In genomic region chr11:74019104-74019738, GRCh38 we compare ENCODE assay signal across 10 cellular contexts. TPM values are rescaled to one million over a fixed set of nuclear protein-coding genes. Genes with fewer than 3 reads are reported as not detected.
A peak's percentile ranks its signal among the peaks of the same experiment; 100 is the strongest.
DNase-seq lines count a peak whose midpoint lies in the region; ATAC-seq, FAIRE-seq and TF ChIP-seq lines count a peak whose summit lies in the region.
"Had no signal": no experiment of that assay in that cellular context is flagged by ENCODE, and none has a peak within 500 bp of the region (broad histone marks: within the 10 kb centered on the region; RNA-seq: fewer than 3 reads in every experiment).

No MANE protein-coding gene starts in this region.

- peak; percentile 30 for ATAC-seq in Right ventricle myocardium superior (ENCODE audit: poor library complexity)
- peak; percentile 22 to 58 (median 41) for ATAC-seq in pancreas
- ATAC-seq in foreskin keratinocyte: no peak
- ATAC-seq in HG03565 (IDR thresholded peaks at IDR 0.05; ENCODE audit: unreplicated experiment): no peak

- TF ChIP-seq POLR2A in breast epithelium (IDR thresholded peaks at IDR 0.05): no peak
- no peak for TF ChIP-seq POLR2A in vagina (IDR thresholded peaks at IDR 0.05)

- no peak overlapping the region for H3K27ac Mint-ChIP-seq in MCF 10A (ENCODE audit: low read depth, unreplicated experiment)
- H3K27ac Mint-ChIP-seq: activated naive CD4-positive, alpha-beta T cell treated with anti-CD3 and anti-CD28 coated beads, Interleukin-2, amount 50 U/mL, for 72 hours had no signal

- H3K27ac ChIP-seq in breast epithelium (peak overlapping the region; percentile 88 to 89), pancreas (peak overlapping the region; percentile 73 to 92 (median 83)), vagina (peak overlapping the region; percentile 42), foreskin keratinocyte (no peak overlapping the region)

- no peak for FAIRE-seq in pancreas (lab: Jason Lieb, UNC)

- 25 to 32% methylated on average over 4 of the region's 4 CpGs for WGBS in pancreas, 2 donors

- DNase-seq in breast epithelium (ENCODE audit: low spot score in 2 of 2): no peak
- no peak for DNase-seq in MCF 10A (ENCODE audit: unreplicated experiment)
- no peak for DNase-seq in Right ventricle myocardium superior
- peak in 2 of 6 donors; percentile 48 to 54 for DNase-seq in pancreas
- DNase-seq in vagina (ENCODE audit: extremely low spot score in 2 of 2): no peak
- DNase-seq in foreskin keratinocyte: no peak
- DNase-seq in GM13977 (ENCODE audit: low spot score): no peak
- DNase-seq: NCI-H774 had no signal

- BruUV-seq in MCF 10A (replicated peaks; lab: Mats Ljungman, UMichigan): no TSS peak

- in situ Hi-C loops in GM13977 (cut with MboI; ENCODE audit: low pct_unique_long_range_greater_than_20kb, low sequenced_read_pairs, unreplicated experiment): no loop called here

- H3K4me3 ChIP-seq in breast epithelium (no peak overlapping the region), pancreas (no peak overlapping the region), vagina (no peak overlapping the region)

- POLR2A ChIA-PET in MCF 10A (lab: Yijun Ruan, JAX): interaction anchor here (0.6 kb wide), 1 partner anchor 366 kb away, joined by 3 read pairs; no protein-coding TSS in a partner anchor

- H3K27me3 Mint-ChIP-seq in MCF 10A (ENCODE audit: insufficient read depth, unreplicated experiment): no peaks in the 10 kb centered on the region

- H3K9me3 Mint-ChIP-seq in MCF 10A (ENCODE audit: unreplicated experiment): no peaks in the 10 kb centered on the region

- H3K27me3 ChIP-seq in breast epithelium (no peaks in the 10 kb centered on the region), pancreas (no peaks in the 10 kb centered on the region), vagina (no peaks in the 10 kb centered on the region), foreskin keratinocyte (no peaks in the 10 kb centered on the region)

- H3K4me1 Mint-ChIP-seq in MCF 10A (ENCODE audit: insufficient read depth, unreplicated experiment): peaks cover 5% of the 10 kb centered on the region

- peaks cover 6% of the 10 kb centered on the region for H3K36me3 Mint-ChIP-seq in MCF 10A (ENCODE audit: insufficient read depth, unreplicated experiment)

- intact Hi-C loops in breast epithelium (cut with DNase I; ENCODE audit: low total_unique reads) (no loop called here), MCF 10A (cut with micrococcal nuclease) (no loop called here), Right ventricle myocardium superior (cut with DNase I) (no loop called here), pancreas (cut with DNase I) (no loop called here), vagina (cut with DNase I) (no loop called here)

- H3K9me3 ChIP-seq in breast epithelium: no peaks in the 10 kb centered on the region
- H3K9me3 ChIP-seq in pancreas: no peaks in the 10 kb centered on the region
- H3K9me3 ChIP-seq in vagina: no peaks in the 10 kb centered on the region

- H3K36me3 ChIP-seq in breast epithelium (no peaks in the 10 kb centered on the region), pancreas (no peaks in the 10 kb centered on the region), vagina (no peaks in the 10 kb centered on the region)

- CTCF ChIA-PET in MCF 10A (lab: Yijun Ruan, JAX): interaction anchor here (0.5 to 1.9 kb wide), 3 partner anchors 55 to 214 kb away, joined by 3 to 8 read pairs (median 3); no protein-coding TSS in a partner anchor

- TF ChIP-seq CTCF in breast epithelium (IDR thresholded peaks at IDR 0.05) (no peak), MCF 10A (IDR thresholded peaks at IDR 0.05; ENCODE audit: unreplicated experiment) (no peak), pancreas (IDR thresholded peaks at IDR 0.05) (no peak), vagina (IDR thresholded peaks at IDR 0.05) (no peak), foreskin keratinocyte (conservative IDR thresholded peaks at IDR 0.05) (no peak), GM13977 (IDR thresholded peaks at IDR 0.05; ENCODE audit: extremely low read depth, insufficient read depth, missing control alignments) (no peak)

- H3K4me1 ChIP-seq in breast epithelium: peaks cover 5 to 18% of the 10 kb centered on the region in 2 donors
- peaks cover 11 to 21% (median 20%) of the 10 kb centered on the region in 3 donors for H3K4me1 ChIP-seq in pancreas
- peaks cover 14% of the 10 kb centered on the region for H3K4me1 ChIP-seq in vagina
- H3K4me1 ChIP-seq in foreskin keratinocyte: no peaks in the 10 kb centered on the region

- H3K4me3 Mint-ChIP-seq in MCF 10A (ENCODE audit: unreplicated experiment): no peak overlapping the region

RNA-seq across cellular contexts. Expression of gene UCP3, which starts 10.3 kb away (rescaled TPM):
- total RNA-seq in breast epithelium (1 to 10 TPM; 1.6 to 5.9 (median 1.8) TPM), MCF 10A (2022) (1.5 and 2.5 TPM in 2 replicates), Right ventricle myocardium superior (17.2 TPM), pancreas (1 to 10 TPM in 1 of 6 donors, under 1 TPM in 5; 0.32 to 1.5 (median 0.67) TPM), vagina (1.2 TPM), foreskin keratinocyte (0.21 and 0.48 TPM in 2 replicates)
- polyA plus RNA-seq in pancreas (1 to 10 TPM; 2.0 TPM), foreskin keratinocyte (0.12 and 0.26 TPM in 2 replicates)

RNA-seq across cellular contexts. Expression of gene UCP2, which starts 36.6 kb away (rescaled TPM):
- 10 to 100 TPM; 28.2 to 82.4 (median 45.2) TPM for total RNA-seq in breast epithelium
- total RNA-seq in MCF 10A (2022): not detected in 2 replicates
- 25.8 TPM for total RNA-seq in Right ventricle myocardium superior
- total RNA-seq in pancreas: 10 to 100 TPM in 4 of 6 donors, 1 to 10 TPM in 2; 4.6 to 19.4 (median 12.7) TPM
- 10 to 100 TPM in 1 of 2 donors, 1 to 10 TPM in 1; 10.0 to 16.1 TPM for polyA plus RNA-seq in pancreas
- total RNA-seq in vagina: 51.3 TPM
- 0.42 and 0.65 TPM in 2 replicates for total RNA-seq in foreskin keratinocyte
- 1.0 and 1.2 TPM in 2 replicates for polyA plus RNA-seq in foreskin keratinocyte

Comparison
In these comparisons a context has a peak if more than half of its experiments do, and no peak if none do; other contexts are left out.
1. ATAC-seq: peak in Right ventricle myocardium superior (single experiment) and pancreas (4 of 4); none in foreskin keratinocyte (single experiment) and HG03565 (single experiment).